ENCODE assay signal across 33 cellular contexts in genomic region chr11:1163321-1163910, GRCh38. TPM values are rescaled to one million over a fixed set of nuclear protein-coding genes. Genes with fewer than 3 reads are reported as not detected.
A peak's percentile ranks its signal among the peaks of the same experiment; 100 is the strongest.
DNase-seq lines count a peak whose midpoint lies in the region; FAIRE-seq and TF ChIP-seq lines count a peak whose summit lies in the region.
"Had no signal": no experiment of that assay in that cellular context is flagged by ENCODE, and none has a peak within 500 bp of the region (broad histone marks: within the 10 kb centered on the region; RNA-seq: fewer than 3 reads in every experiment).

No MANE protein-coding gene starts in this region.

- no peak overlapping the region for H3K27ac ChIP-seq in kidney (ENCODE audit: low read depth in 2 of 2, low read length in 2 of 2)
- no peak overlapping the region for H3K27ac ChIP-seq in suprapubic skin
- H3K27ac ChIP-seq: heart left ventricle, thoracic aorta, uterus had no signal

- H3K9me3 ChIP-seq in kidney (ENCODE audit: control insufficient read depth in 1 of 2, low read length in 2 of 2) (no peaks in the 10 kb centered on the region), suprapubic skin (no peaks in the 10 kb centered on the region)
- H3K9me3 ChIP-seq: A549, BE2C, HAP-1, heart left ventricle, thoracic aorta, uterus had no signal

- H3K4me1 Mint-ChIP-seq in activated T-cell treated with anti-CD3 and anti-CD28 coated beads, Interleukin-2, amount 50 U/mL, for 24 hours (ENCODE audit: low read depth) = no peaks in the 10 kb centered on the region
- H3K4me1 Mint-ChIP-seq: activated CD4-positive, alpha-beta T cell treated with anti-CD3 and anti-CD28 coated beads, Interleukin-2, amount 10 ng/mL, durations not matched to agents 7 days and 5 days had no signal

- TF ChIP-seq CTCF in kidney (IDR thresholded peaks at IDR 0.05; ENCODE audit: borderline replicate concordance, extremely low read depth, insufficient read depth) (no peak), suprapubic skin (IDR thresholded peaks at IDR 0.05) (no peak)

- H3K4me3 Mint-ChIP-seq in activated T-cell treated with anti-CD3 and anti-CD28 coated beads, Interleukin-2, amount 50 U/mL, for 24 hours = no peak overlapping the region
- H3K4me3 Mint-ChIP-seq: activated CD4-positive, alpha-beta T cell treated with anti-CD3 and anti-CD28 coated beads, Interleukin-2, amount 10 ng/mL, durations not matched to agents 7 days and 5 days; activated naive CD8-positive, alpha-beta T cell; activated T-helper 1 cell treated with anti-CD3 and anti-CD28 coated beads, Interleukin-12 subunit alpha, Interleukin-12 subunit beta, Interleukin-2, Interleukin-4 antibody, amounts not matched to agents 30 ng/mL and 10 ng/mL and 1 ng/mL, durations not matched to agents 14 hours and 24 hours and 36 hours had no signal

- peak; percentile 12 for DNase-seq in activated T-cell treated with anti-CD3 and anti-CD28 coated beads, Interleukin-2, amount 50 U/mL, for 1 hour
- DNase-seq in activated T-cell treated with anti-CD3 and anti-CD28 coated beads, Interleukin-2, amount 50 U/mL, for 24 hours = no peak
- peak; percentile 15 for DNase-seq in HuH-7 (ENCODE audit: low spot score)
- peak; percentile 54 for DNase-seq in kidney
- peak; percentile 46 to 75 for DNase-seq in suprapubic skin (ENCODE audit: low spot score in 2 of 2)
- no peak for DNase-seq in superior temporal gyrus (ENCODE audit: extremely low spot score)
- DNase-seq in T-helper 9 cell = no peak
- no peak for DNase-seq in GM19240 (ENCODE audit: insufficient read length, low spot score)
- DNase-seq: activated CD4-positive, alpha-beta T cell treated with anti-CD3 and anti-CD28 coated beads, Interleukin-2, amount 10 ng/mL, durations not matched to agents 7 days and 5 days; anterior cingulate cortex; BE2C; cortex of kidney; DMS153; foreskin fibroblast; KBM-7; mesenchymal stem cell; NCI-H1105 treated with DMSO at 0.1 percent for 48 hours; NCI-H2029; stimulated activated CD4-positive, alpha-beta T cell treated with anti-CD3 and anti-CD28 coated beads, Interleukin-15, amount 100 ng/mL, for 24 hours; stimulated activated naive CD4-positive, alpha-beta T cell; T-helper 2 cell; uterus had no signal

- no peak for TF ChIP-seq POLR2A in suprapubic skin (IDR thresholded peaks at IDR 0.05)

- 81% methylated on average over 7 of the region's 13 CpGs for WGBS in suprapubic skin

- H3K4me3 ChIP-seq in kidney (ENCODE audit: low read length in 2 of 2) = no peak overlapping the region
- no peak overlapping the region for H3K4me3 ChIP-seq in suprapubic skin
- H3K4me3 ChIP-seq: A549, HAP-1, heart left ventricle, thoracic aorta, uterus had no signal

- H3K27me3 Mint-ChIP-seq in activated T-cell treated with anti-CD3 and anti-CD28 coated beads, Interleukin-2, amount 50 U/mL, for 24 hours = no peaks in the 10 kb centered on the region
- H3K27me3 Mint-ChIP-seq: activated CD4-positive, alpha-beta T cell treated with anti-CD3 and anti-CD28 coated beads, Interleukin-2, amount 10 ng/mL, durations not matched to agents 7 days and 5 days; activated naive CD8-positive, alpha-beta T cell had no signal

- no peak for FAIRE-seq in kidney (lab: Jason Lieb, UNC)
- FAIRE-seq: A549, GM19239 had no signal

- no peaks in the 10 kb centered on the region for H3K4me1 ChIP-seq in kidney (ENCODE audit: control insufficient read depth in 1 of 2, insufficient read depth in 1 of 2, low read depth in 1 of 2, low read length in 2 of 2)
- no peaks in the 10 kb centered on the region for H3K4me1 ChIP-seq in suprapubic skin
- H3K4me1 ChIP-seq: BE2C, HAP-1, heart left ventricle, uterus had no signal

- H3K27ac Mint-ChIP-seq in activated T-cell treated with anti-CD3 and anti-CD28 coated beads, Interleukin-2, amount 50 U/mL, for 24 hours = no peak overlapping the region
- H3K27ac Mint-ChIP-seq: activated CD4-positive, alpha-beta T cell treated with anti-CD3 and anti-CD28 coated beads, Interleukin-2, amount 10 ng/mL, durations not matched to agents 7 days and 5 days; activated naive CD8-positive, alpha-beta T cell; activated T-helper 1 cell treated with anti-CD3 and anti-CD28 coated beads, Interleukin-12 subunit alpha, Interleukin-12 subunit beta, Interleukin-2, Interleukin-4 antibody, amounts not matched to agents 30 ng/mL and 10 ng/mL and 1 ng/mL, durations not matched to agents 14 hours and 24 hours and 36 hours had no signal

- no peak overlapping the region for H3K9ac ChIP-seq in kidney (ENCODE audit: low read length in 2 of 2)

- H3K36me3 Mint-ChIP-seq in activated T-cell treated with anti-CD3 and anti-CD28 coated beads, Interleukin-2, amount 50 U/mL, for 24 hours (ENCODE audit: low read depth) = no peaks in the 10 kb centered on the region
- H3K36me3 Mint-ChIP-seq: activated naive CD8-positive, alpha-beta T cell had no signal

- H3K36me3 ChIP-seq in kidney (ENCODE audit: control insufficient read depth in 1 of 2, insufficient read depth in 2 of 2, low read length in 2 of 2) = no peaks in the 10 kb centered on the region
- no peaks in the 10 kb centered on the region for H3K36me3 ChIP-seq in suprapubic skin
- H3K36me3 ChIP-seq: BE2C, HAP-1, heart left ventricle, thoracic aorta, uterus had no signal

- no peak for TF ChIP-seq EP300 in suprapubic skin (IDR thresholded peaks at IDR 0.05)

- intact Hi-C loops in kidney (cut with DNase I) = no loop called here

- peaks cover 68% of the 10 kb centered on the region for H3K27me3 ChIP-seq in suprapubic skin
- H3K27me3 ChIP-seq: BE2C, uterus had no signal

- H3K9me3 Mint-ChIP-seq in activated T-cell treated with anti-CD3 and anti-CD28 coated beads, Interleukin-2, amount 50 U/mL, for 24 hours = no peaks in the 10 kb centered on the region
- H3K9me3 Mint-ChIP-seq: activated CD4-positive, alpha-beta T cell treated with anti-CD3 and anti-CD28 coated beads, Interleukin-2, amount 10 ng/mL, durations not matched to agents 7 days and 5 days; activated T-helper 1 cell treated with anti-CD3 and anti-CD28 coated beads, Interleukin-12 subunit alpha, Interleukin-12 subunit beta, Interleukin-2, Interleukin-4 antibody, amounts not matched to agents 30 ng/mL and 10 ng/mL and 1 ng/mL, durations not matched to agents 14 hours and 24 hours and 36 hours had no signal

RNA-seq across cellular contexts. Expression of gene MUC5AC, which starts 5.7 kb away (rescaled TPM):
- total RNA-seq in kidney (0.03 TPM), suprapubic skin (not detected)
- polyA plus RNA-seq in kidney (ENCODE audit: insufficient read depth, low read depth, low replicate concordance) = not detected
- total RNA-seq: activated CD4-positive, alpha-beta T cell treated with anti-CD3 and anti-CD28 coated beads, Interleukin-2, amount 10 ng/mL, durations not matched to agents 7 days and 5 days; activated T-helper 1 cell treated with anti-CD3 and anti-CD28 coated beads, Interleukin-12 subunit alpha, Interleukin-12 subunit beta, Interleukin-2, Interleukin-4 antibody, amounts not matched to agents 30 ng/mL and 10 ng/mL and 1 ng/mL, durations not matched to agents 14 hours and 24 hours and 36 hours; esophagus mucosa; heart left ventricle; left cardiac atrium; MCF 10A; pulmonary artery endothelial cell had no signal
- polyA plus RNA-seq: heart left ventricle had no signal

RNA-seq across cellular contexts. Expression of gene MUC5B, which starts 59.5 kb away (rescaled TPM):
- 0.38 TPM for total RNA-seq in kidney
- polyA plus RNA-seq in kidney (ENCODE audit: insufficient read depth, low read depth, low replicate concordance) = not detected
- under 1 TPM; 0.08 to 0.34 (median 0.13) TPM for total RNA-seq in suprapubic skin
- total RNA-seq: activated CD4-positive, alpha-beta T cell treated with anti-CD3 and anti-CD28 coated beads, Interleukin-2, amount 10 ng/mL, durations not matched to agents 7 days and 5 days; activated T-helper 1 cell treated with anti-CD3 and anti-CD28 coated beads, Interleukin-12 subunit alpha, Interleukin-12 subunit beta, Interleukin-2, Interleukin-4 antibody, amounts not matched to agents 30 ng/mL and 10 ng/mL and 1 ng/mL, durations not matched to agents 14 hours and 24 hours and 36 hours; heart left ventricle; left cardiac atrium; MCF 10A; pulmonary artery endothelial cell; thoracic aorta had no signal

Comparison
In these comparisons a context has a peak if more than half of its experiments do, and no peak if none do; other contexts are left out.
1. DNase-seq: peak in activated T-cell treated with anti-CD3 and anti-CD28 coated beads, Interleukin-2, amount 50 U/mL, for 1 hour (single experiment), HuH-7 (single experiment), kidney (single experiment) and suprapubic skin (2 of 2); none in activated T-cell treated with anti-CD3 and anti-CD28 coated beads, Interleukin-2, amount 50 U/mL, for 24 hours (single experiment), superior temporal gyrus (single experiment), T-helper 9 cell (single experiment) and GM19240 (single experiment).